Comparison of ENCODE assay signal across 10 cellular contexts in the genomic region with DNA sequence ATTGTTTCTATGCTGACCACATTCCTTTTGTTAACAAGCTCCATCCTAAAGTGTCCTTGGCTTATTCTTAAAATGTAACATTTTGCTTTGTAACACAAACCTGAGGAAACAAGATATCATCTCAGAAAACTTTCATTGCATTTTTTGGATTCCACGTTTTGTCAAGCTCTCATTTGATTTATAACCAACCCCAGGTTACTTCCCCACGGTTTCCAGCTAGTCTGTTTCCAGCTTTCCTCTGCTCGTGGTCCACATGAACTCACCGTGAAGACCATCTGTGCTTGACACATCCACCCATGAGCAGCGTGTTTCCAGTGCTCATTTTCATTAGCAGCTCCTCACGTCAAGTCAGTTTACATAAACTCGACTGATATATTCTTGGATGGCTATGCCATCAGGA. TPM values are rescaled to one million over a fixed set of nuclear protein-coding genes. Genes with fewer than 3 reads are reported as not detected.
"Had no signal": no experiment of that assay in that cellular context is flagged by ENCODE, and none has a peak within 500 bp of the region (broad histone marks: within the 10 kb centered on the region; RNA-seq: fewer than 3 reads in every experiment).

No MANE protein-coding gene starts in this region.

- H3K9ac ChIP-seq: GM23248 had no signal

- H3K4me3 Mint-ChIP-seq: HFFc6, IgD-negative memory B cell had no signal

- H3K27ac ChIP-seq: GM23248, HL-60 had no signal

- H3K9me3 ChIP-seq: HAP-1 had no signal

- H2AFZ ChIP-seq: GM23248 had no signal

- H3K27ac Mint-ChIP-seq: HFFc6, IgD-negative memory B cell had no signal

- H3K36me3 Mint-ChIP-seq: IgD-negative memory B cell had no signal

- H3K9me3 Mint-ChIP-seq: HFFc6, IgD-negative memory B cell had no signal

- H3K4me3 ChIP-seq: GM23248, HAP-1 had no signal

- H3K4me1 Mint-ChIP-seq: IgD-negative memory B cell had no signal

- DNase-seq: GM23248, H7, HFFc6, KBM-7 had no signal

- ATAC-seq: HCT116, HepG2 had no signal

- H3K36me3 ChIP-seq: HAP-1 had no signal

RNA-seq across cellular contexts. Expression of gene NKX2-8, which starts 6.4 kb away (rescaled TPM):
- total RNA-seq: GM23248, H7, HepG2, HFFc6, HT1080 had no signal
- polyA plus RNA-seq: GM23248, HepG2, IgD-negative memory B cell had no signal
